ENCODE assay signal across 20 cellular contexts in the genomic region with DNA sequence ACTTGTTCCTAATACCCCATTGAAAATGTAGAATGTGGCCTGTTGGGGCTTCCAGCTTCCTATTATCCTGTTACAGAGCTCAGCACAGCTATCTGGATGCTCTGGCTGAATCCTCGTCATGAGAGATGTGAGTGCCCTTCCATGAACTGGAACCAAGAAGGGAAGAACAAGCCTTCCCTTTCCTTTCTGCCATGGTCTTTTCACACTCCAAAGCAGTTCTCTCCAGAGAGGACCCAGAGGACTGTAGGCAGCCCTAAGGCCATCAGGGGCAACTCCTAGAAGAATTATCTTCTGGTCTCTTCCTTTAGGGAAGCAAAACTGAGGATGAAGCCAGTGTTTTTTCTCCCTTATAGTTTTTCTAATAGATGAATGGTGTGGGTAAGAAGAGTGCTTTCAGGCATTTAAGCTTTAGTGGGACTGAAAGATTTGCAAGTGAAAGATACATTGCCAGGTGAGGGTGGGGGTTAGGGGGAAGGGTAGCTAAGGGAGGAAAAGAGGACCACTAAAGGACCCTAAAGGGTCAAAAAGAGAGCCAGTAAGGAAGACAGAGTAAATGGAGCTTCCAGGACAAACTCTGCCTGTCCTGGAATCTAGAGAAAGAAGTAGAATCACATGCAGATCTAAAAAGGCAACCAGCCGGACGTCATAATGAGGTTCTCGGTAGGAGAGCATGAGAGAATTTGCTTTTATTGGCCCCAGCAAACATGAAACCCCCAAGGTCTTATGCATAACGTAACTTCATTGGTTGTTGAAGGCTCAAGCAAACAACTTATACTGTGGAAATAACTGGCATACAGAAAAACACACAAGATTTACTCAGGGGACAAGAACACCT.
"Had no signal": no experiment of that assay in that cellular context is flagged by ENCODE, and none has a peak within 500 bp of the region (broad histone marks: within the 10 kb centered on the region; RNA-seq: fewer than 3 reads in every experiment).

No MANE protein-coding gene starts in this region.

- H3K4me1 ChIP-seq: ascending aorta, gastroesophageal sphincter, lower lobe of right lung, stomach had no signal

- H3K36me3 ChIP-seq: ascending aorta, gastroesophageal sphincter, lower lobe of right lung, neutrophil, stomach, thoracic aorta had no signal

- H3K27ac ChIP-seq: ascending aorta, epithelial cell of prostate, gastroesophageal sphincter, lower lobe of right lung, neutrophil, skin epidermis, stomach, thoracic aorta had no signal

- H3K27me3 ChIP-seq: ascending aorta, gastroesophageal sphincter, neutrophil, stomach had no signal

- DNase-seq: activated CD4-positive, alpha-beta memory T cell treated with anti-CD3 and anti-CD28 coated beads for 36 hours; activated CD4-positive, alpha-beta T cell treated with anti-CD3 and anti-CD28 coated beads for 1 hour; activated CD8-positive, alpha-beta memory T cell treated with anti-CD3 and anti-CD28 coated beads, Interleukin-2, amount 50 U/mL, for 4 hours; activated naive CD4-positive, alpha-beta T cell; activated naive CD8-positive, alpha-beta T cell treated with anti-CD3 and anti-CD28 coated beads, Interleukin-2, amount 50 U/mL, for 24 hours; activated T-cell treated with anti-CD3 and anti-CD28 coated beads, Interleukin-2, amount 50 U/mL, for 72 hours; central memory CD4-positive, alpha-beta T cell; cortex of kidney; effector CD8-positive, alpha-beta T cell; immature natural killer cell; left cardiac atrium; lower lobe of right lung; posterior cingulate gyrus; stomach had no signal

- H3K4me3 ChIP-seq: ascending aorta, gastroesophageal sphincter, lower lobe of right lung, skin epidermis, stomach, thoracic aorta had no signal

- H3K9me3 ChIP-seq: ascending aorta, gastroesophageal sphincter, lower lobe of right lung, neutrophil, stomach, thoracic aorta had no signal
